ENCODE assay signal across 5 cellular contexts in the genomic region with DNA sequence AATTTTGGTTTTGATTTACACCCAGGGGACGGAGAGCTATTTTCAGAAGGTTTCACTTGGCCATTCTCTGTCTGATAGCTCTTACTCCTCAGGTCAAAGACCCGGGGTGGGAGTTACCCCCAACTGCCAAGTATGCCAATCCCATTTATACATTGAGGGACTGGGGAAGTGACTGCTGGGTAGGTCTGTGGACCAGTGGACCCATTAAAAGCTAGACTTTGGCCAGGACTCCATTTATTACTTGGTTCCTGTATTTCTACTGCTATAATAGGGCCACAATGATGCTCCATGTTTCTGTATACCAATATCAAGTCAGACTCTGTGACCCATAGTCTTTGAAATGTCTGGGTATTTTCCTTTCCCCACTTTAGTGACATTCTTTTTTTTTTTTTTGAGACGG.
"Had no signal": no experiment of that assay in that cellular context is flagged by ENCODE, and none has a peak within 500 bp of the region (broad histone marks: within the 10 kb centered on the region; RNA-seq: fewer than 3 reads in every experiment).

No MANE protein-coding gene starts in this region.

- FAIRE-seq: HepG2, HTR-8/SVneo, K562 had no signal

- H3K4me3 ChIP-seq: K562 had no signal

- DNase-seq: IMR-90 had no signal

- ATAC-seq: HepG2, K562 had no signal

- H3K27ac ChIP-seq: HL-60 had no signal
